Comparison of ENCODE assay signal across 2 cellular contexts in the genomic region with DNA sequence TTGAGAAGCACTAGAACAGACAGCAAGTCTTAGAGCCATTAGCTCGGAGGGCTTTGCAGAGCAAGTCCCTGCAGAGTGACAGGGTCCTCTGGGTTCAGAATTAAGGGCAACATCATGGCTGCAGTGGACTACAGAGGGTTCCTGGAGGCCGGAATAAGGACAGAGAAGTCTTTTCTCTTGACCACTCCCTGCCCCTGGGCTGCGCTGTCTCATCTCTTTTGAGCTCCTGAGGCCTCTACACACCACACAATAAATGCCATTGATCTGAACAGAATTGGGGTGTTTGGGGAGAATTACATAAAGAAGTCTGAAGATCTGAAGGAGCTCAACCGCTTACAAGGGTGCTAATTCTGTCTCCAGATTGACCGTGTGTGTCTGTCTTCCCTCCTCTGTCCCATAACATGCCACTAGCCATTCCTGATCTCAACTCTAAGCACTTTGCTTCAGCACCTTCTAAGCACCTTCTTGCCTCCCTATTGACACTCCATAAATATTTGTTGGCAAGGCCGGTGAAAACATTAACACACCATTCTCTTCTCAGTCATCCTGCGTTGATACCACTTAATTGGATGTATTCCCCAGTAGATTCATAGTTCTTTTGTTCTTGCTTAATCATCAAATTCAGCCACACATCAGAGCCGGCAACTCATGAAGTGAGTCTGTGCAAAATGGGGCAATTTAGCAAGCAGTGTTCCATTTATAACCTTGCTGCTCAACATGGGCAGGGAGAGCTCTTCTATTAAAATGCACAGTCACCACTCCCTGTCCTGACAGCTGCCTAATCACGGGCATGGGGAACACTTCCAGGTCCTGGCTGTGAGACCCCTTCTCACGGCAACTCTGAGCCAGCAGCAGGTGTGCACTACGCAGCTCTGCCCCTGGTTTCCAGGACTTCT.
TF ChIP-seq lines count a peak whose summit lies in the region.

No MANE protein-coding gene starts in this region.

TF ChIP-seq in IMR-90, 13 proteins besides CTCF, POLR2A, EP300 and RAD21:
- TF ChIP-seq MAFK (IDR thresholded peaks at IDR 0.05; ENCODE audit: low read depth, low read length): peak; percentile 25; the same call in 1 of the 2 replicates
- no peak for TF ChIP-seq CEBPB (IDR thresholded peaks at IDR 0.05; ENCODE audit: low read depth, low read length)

TF ChIP-seq in GM12878, 131 proteins besides CTCF, POLR2A, EP300 and RAD21:
- TF ChIP-seq ZSCAN29 (IDR thresholded peaks at IDR 0.05): no peak
- TF ChIP-seq, protein P1, sequence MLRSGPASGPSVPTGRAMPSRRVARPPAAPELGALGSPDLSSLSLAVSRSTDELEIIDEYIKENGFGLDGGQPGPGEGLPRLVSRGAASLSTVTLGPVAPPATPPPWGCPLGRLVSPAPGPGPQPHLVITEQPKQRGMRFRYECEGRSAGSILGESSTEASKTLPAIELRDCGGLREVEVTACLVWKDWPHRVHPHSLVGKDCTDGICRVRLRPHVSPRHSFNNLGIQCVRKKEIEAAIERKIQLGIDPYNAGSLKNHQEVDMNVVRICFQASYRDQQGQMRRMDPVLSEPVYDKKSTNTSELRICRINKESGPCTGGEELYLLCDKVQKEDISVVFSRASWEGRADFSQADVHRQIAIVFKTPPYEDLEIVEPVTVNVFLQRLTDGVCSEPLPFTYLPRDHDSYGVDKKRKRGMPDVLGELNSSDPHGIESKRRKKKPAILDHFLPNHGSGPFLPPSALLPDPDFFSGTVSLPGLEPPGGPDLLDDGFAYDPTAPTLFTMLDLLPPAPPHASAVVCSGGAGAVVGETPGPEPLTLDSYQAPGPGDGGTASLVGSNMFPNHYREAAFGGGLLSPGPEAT (IDR thresholded peaks at IDR 0.05; ENCODE audit: low read depth): no peak
- no peak for TF ChIP-seq ZBED1 (IDR thresholded peaks at IDR 0.05; ENCODE audit: borderline replicate concordance)
- no peak for TF ChIP-seq SREBF2 (IDR thresholded peaks at IDR 0.05; ENCODE audit: low read length)
- no peak for TF ChIP-seq JUNB (IDR thresholded peaks at IDR 0.05)
- no peak for TF ChIP-seq SMAD1 (IDR thresholded peaks at IDR 0.05; ENCODE audit: low read depth, partially characterized antibody)
- TF ChIP-seq BHLHE40 (IDR thresholded peaks at IDR 0.05; ENCODE audit: borderline replicate concordance in 1 of 2, low read depth in 2 of 2, low read length in 1 of 2): no peak
